8 cellular contexts compared by ENCODE assay signal in the genomic region with DNA sequence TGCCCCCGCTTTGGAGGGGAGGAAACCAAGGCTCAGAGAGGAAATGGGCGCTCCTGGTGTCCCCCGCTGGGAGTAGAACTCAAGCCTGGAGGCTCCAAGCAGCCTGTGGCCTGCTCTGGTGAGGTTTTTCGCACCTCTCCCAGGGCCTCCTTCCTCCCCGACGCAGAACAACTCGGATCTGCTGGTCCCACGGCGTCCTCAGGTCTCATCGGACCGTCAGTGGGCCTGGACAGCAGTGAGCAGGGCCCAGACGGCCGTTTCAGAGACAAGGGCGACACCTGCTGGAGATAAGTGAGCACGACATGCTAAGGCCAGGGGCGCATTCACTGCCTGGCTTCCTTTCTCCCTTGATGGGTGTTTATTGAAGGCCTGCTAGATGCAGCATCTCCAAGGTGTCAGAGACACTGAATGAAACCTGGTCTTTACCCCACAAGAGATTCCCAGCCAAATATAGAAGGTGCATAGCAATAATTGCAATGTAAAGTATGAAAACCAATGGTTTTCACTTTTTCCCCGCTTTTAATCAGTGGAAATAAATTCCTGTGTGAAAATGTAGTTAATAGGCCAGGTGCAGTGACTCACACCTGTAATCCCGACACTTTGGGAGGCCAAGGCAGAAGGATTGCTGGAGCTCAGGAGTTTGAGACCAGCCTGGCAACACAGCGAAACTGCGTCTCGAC. TPM values are rescaled to one million over a fixed set of nuclear protein-coding genes. Genes with fewer than 3 reads are reported as not detected.
DNase-seq lines count a peak whose midpoint lies in the region; ATAC-seq and TF ChIP-seq lines count a peak whose summit lies in the region.

No MANE protein-coding gene starts in this region.

- no peak overlapping the region for H3K27ac ChIP-seq in CD8-positive, alpha-beta memory T cell (ENCODE audit: low read depth, low read length)
- no peak overlapping the region for H3K27ac ChIP-seq in testis

- no peaks in the 10 kb centered on the region for H3K36me3 Mint-ChIP-seq in CD8-positive, alpha-beta memory T cell

- H3K27me3 ChIP-seq in CD8-positive, alpha-beta memory T cell (ENCODE audit: insufficient read depth, low read length, poor library complexity, severe bottlenecking), result no peaks in the 10 kb centered on the region
- no peaks in the 10 kb centered on the region for H3K27me3 ChIP-seq in testis

- no peaks in the 10 kb centered on the region for H3K9me3 ChIP-seq in CD8-positive, alpha-beta memory T cell (ENCODE audit: low read length)
- H3K9me3 ChIP-seq in testis, result no peaks in the 10 kb centered on the region

- no peak overlapping the region for H3K4me3 Mint-ChIP-seq in CD8-positive, alpha-beta memory T cell

- H3K27ac Mint-ChIP-seq in CD8-positive, alpha-beta memory T cell, result peak overlapping the region in 1 of 8 donors; percentile 54

- H3K4me1 ChIP-seq in CD8-positive, alpha-beta memory T cell (ENCODE audit: insufficient read depth, low read length), result no peaks in the 10 kb centered on the region
- H3K4me1 ChIP-seq in testis, result no peaks in the 10 kb centered on the region

- H3K27me3 Mint-ChIP-seq in CD8-positive, alpha-beta memory T cell, result peaks cover 3 to 8% of the 10 kb centered on the region in 2 donors

- no peaks in the 10 kb centered on the region for H3K36me3 ChIP-seq in CD8-positive, alpha-beta memory T cell (ENCODE audit: insufficient read depth, low read length)
- H3K36me3 ChIP-seq in testis (ENCODE audit: low read depth, missing control alignments), result no peaks in the 10 kb centered on the region

- POLR2A ChIA-PET in CD8-positive, alpha-beta memory T cell (lab: Charles Lee), result no interaction called here

- CTCF ChIA-PET in CD8-positive, alpha-beta memory T cell (lab: Charles Lee), result interaction anchor here (0.8 to 0.9 kb wide), 2 partner anchors 16 to 253 kb away, joined by 3 read pairs; no protein-coding TSS in a partner anchor

- H3K4me3 ChIP-seq in CD8-positive, alpha-beta memory T cell (ENCODE audit: low read length), result no peak overlapping the region
- H3K4me3 ChIP-seq in foreskin fibroblast (ENCODE audit: low read depth in 1 of 2, low read length in 2 of 2) (no peak overlapping the region), testis (no peak overlapping the region)

- 32 to 36% methylated on average over 17 to 21 of the region's 21 CpGs for WGBS in testis, 2 donors

- no peak for TF ChIP-seq POLR2A in testis (IDR thresholded peaks at IDR 0.05)

- peak; percentile 91 for TF ChIP-seq CTCF in LNCAP (IDR thresholded peaks at IDR 0.05)
- peak; percentile 94 for TF ChIP-seq CTCF in foreskin fibroblast (IDR thresholded peaks at IDR 0.05; ENCODE audit: low read depth, low read length)
- TF ChIP-seq CTCF in testis (IDR thresholded peaks at IDR 0.05), result peak; percentile 91 to 96 (median 95)

- H3K4me1 Mint-ChIP-seq in CD8-positive, alpha-beta memory T cell, result peaks cover 1 to 5% (median 3%) of the 10 kb centered on the region in 3 donors

- intact Hi-C loops in testis (cut with DNase I; ENCODE audit: low total_unique reads), result loop anchor here (5.0 to 10.0 kb wide), 2 partner anchors 251 to 444 kb away; a partner anchor contains a TSS

- peak; percentile 48 to 73 (median 51) for DNase-seq in CD8-positive, alpha-beta memory T cell
- DNase-seq in RPMI8226 (peak; percentile 49), activated T-helper 1 cell treated with Interleukin-2 at 50 U/mL for 16 hours (ENCODE audit: low read depth) (peak; percentile 49), foreskin fibroblast (peak; percentile 55 to 86), occipital lobe (lab: John Stamatoyannopoulos, UW) (peak; percentile 67), testis (peak; percentile 88)

- no peaks in the 10 kb centered on the region for H3K9me3 Mint-ChIP-seq in CD8-positive, alpha-beta memory T cell

- peak; percentile 70 for ATAC-seq in GM21515 (IDR thresholded peaks at IDR 0.05; ENCODE audit: unreplicated experiment)

RNA-seq across cellular contexts. Expression of a gene that starts 26.9 kb away (rescaled TPM):
- total RNA-seq in CD8-positive, alpha-beta memory T cell, result 100 to 1,000 TPM; 356 to 388 TPM
- polyA plus RNA-seq in CD8-positive, alpha-beta memory T cell, result 131 TPM
- 8.3 TPM for total RNA-seq in occipital lobe
- 10 to 100 TPM in 1 of 2 donors, 1 to 10 TPM in 1; 5.0 to 13.0 TPM for total RNA-seq in testis
- polyA plus RNA-seq in testis (ENCODE audit: insufficient read depth, low read depth, low replicate concordance), result 13.7 TPM

Comparison
In these comparisons a context has a peak if more than half of its experiments do, and no peak if none do; other contexts are left out.
1. RNA of a gene that starts 26.9 kb away (total RNA-seq): 356 to 388 TPM in CD8-positive, alpha-beta memory T cell; 5.0 to 13.0 TPM in testis and 8.3 TPM in occipital lobe (single experiment); every median in the first group is over 10 times any median in the second.
2. Peak in every context shown above with its lines, with median percentiles within 50 percentile points of each other: DNase-seq and CTCF ChIP-seq.